ENCODE assay signal across 9 cellular contexts in the genomic region with DNA sequence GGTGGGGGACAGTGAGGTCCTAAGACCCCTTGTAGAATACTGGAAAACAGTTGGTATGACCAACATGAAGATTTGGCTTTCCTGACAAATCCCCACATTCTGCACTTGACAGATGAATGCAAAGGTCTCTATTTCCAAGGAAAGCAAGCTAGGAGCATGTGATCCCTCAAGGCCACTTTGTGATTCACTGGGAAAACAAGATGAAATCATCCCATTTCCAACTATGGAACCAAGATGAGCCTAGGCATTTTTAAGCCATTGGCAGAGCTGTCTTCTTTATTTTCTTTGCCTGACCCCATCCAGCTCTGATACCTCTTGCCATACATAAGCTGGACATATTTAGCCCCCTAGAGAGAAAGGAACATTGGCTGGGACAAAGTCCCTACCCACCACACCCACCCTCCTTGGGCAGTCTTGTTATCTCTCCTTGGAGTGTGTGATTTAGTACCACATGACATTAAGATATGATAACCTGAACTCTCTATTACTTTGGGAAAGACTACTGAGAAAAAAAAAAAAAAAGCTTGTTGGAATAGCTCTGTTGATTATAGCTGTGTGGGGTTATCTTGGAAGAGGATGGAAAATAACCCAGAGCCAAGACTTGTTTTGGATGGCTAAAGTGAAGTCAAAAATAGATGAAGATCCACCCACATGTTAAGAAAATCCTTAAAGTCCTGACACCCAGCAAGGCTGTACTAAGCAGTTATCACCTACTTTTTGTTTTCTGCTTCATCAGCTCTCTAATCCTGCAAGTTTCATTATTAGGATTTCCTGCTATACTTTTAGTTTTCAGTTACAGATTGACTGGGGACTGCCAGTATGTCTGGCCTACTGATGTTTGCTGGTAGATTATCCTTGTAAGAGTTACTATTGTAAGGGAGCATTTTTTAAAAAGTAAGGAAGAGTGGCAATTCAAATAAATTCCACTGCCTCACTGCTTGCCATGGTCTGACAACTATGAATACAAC.
DNase-seq lines count a peak whose midpoint lies in the region; ATAC-seq, FAIRE-seq and TF ChIP-seq lines count a peak whose summit lies in the region.
"Had no signal": no experiment of that assay in that cellular context is flagged by ENCODE, and none has a peak within 500 bp of the region (broad histone marks: within the 10 kb centered on the region; RNA-seq: fewer than 3 reads in every experiment).

No MANE protein-coding gene starts in this region.

- H3K27ac Mint-ChIP-seq in CD8-positive, alpha-beta T cell: no peak overlapping the region

- CTCF ChIA-PET in endothelial cell of umbilical vein (lab: Charles Lee): interaction anchor here (1.0 to 1.3 kb wide), 2 partner anchors 61 to 846 kb away, joined by 3 to 6 read pairs; no protein-coding TSS in a partner anchor
- CTCF ChIA-PET in CD8-positive, alpha-beta T cell (lab: Charles Lee): interaction anchor here (0.5 to 1.2 kb wide), 3 partner anchors 9 to 1304 kb away, joined by 3 read pairs; no protein-coding TSS in a partner anchor

- peak; percentile 70 for ATAC-seq in GM19463 (IDR thresholded peaks at IDR 0.05; ENCODE audit: unreplicated experiment)
- peak; percentile 72 for ATAC-seq in HG03139 (IDR thresholded peaks at IDR 0.05; ENCODE audit: unreplicated experiment)
- ATAC-seq in omental fat pad (ENCODE audit: low FRiP score): no peak
- ATAC-seq in CD8-positive, alpha-beta T cell: no peak

- H3K36me3 ChIP-seq in endothelial cell of umbilical vein (ENCODE audit: control insufficient read depth in 2 of 2, extremely low read depth in 1 of 2, insufficient read depth in 2 of 2, low read length in 2 of 2): no peaks in the 10 kb centered on the region
- no peaks in the 10 kb centered on the region for H3K36me3 ChIP-seq in CD8-positive, alpha-beta T cell (ENCODE audit: insufficient read depth, low read length)

- TF ChIP-seq CTCF in GM12865 (IDR thresholded peaks at IDR 0.05; ENCODE audit: insufficient read depth, low read depth, low read length, missing control alignments) (no peak), endothelial cell of umbilical vein (IDR thresholded peaks at IDR 0.05; ENCODE audit: extremely low read depth in 1 of 2, insufficient read depth in 1 of 2, low read depth in 1 of 2, low read length in 2 of 2) (no peak), omental fat pad (IDR thresholded peaks at IDR 0.05) (no peak)
- TF ChIP-seq CTCF in CD8-positive, alpha-beta T cell (IDR thresholded peaks at IDR 0.05): no peak

- H3K27me3 ChIP-seq in endothelial cell of umbilical vein (ENCODE audit: control insufficient read depth in 2 of 2, insufficient read depth in 2 of 2, low read length in 2 of 2): peaks cover 0 to 3% of the 10 kb centered on the region in 2 experiments
- no peaks in the 10 kb centered on the region for H3K27me3 ChIP-seq in CD8-positive, alpha-beta T cell (ENCODE audit: insufficient read depth, low read length)

- no peak for TF ChIP-seq POLR2A in endothelial cell of umbilical vein (IDR thresholded peaks at IDR 0.05; ENCODE audit: low read depth, low read length)

- H3K9me3 ChIP-seq in endothelial cell of umbilical vein (replicated peaks; ENCODE audit: control insufficient read depth, insufficient read depth, low read length): no peaks in the 10 kb centered on the region
- H3K9me3 ChIP-seq in CD8-positive, alpha-beta T cell (ENCODE audit: low read length): no peaks in the 10 kb centered on the region

- no peaks in the 10 kb centered on the region for H3K9me3 Mint-ChIP-seq in CD8-positive, alpha-beta T cell

- H3K4me1 ChIP-seq in endothelial cell of umbilical vein (ENCODE audit: control insufficient read depth, extremely low read depth, insufficient read depth, low read length): peaks cover 13% of the 10 kb centered on the region
- H3K4me1 ChIP-seq in CD8-positive, alpha-beta T cell (ENCODE audit: insufficient read depth, low read length): no peaks in the 10 kb centered on the region

- H3K4me3 Mint-ChIP-seq in CD8-positive, alpha-beta T cell: no peak overlapping the region

- H2AFZ ChIP-seq in endothelial cell of umbilical vein (ENCODE audit: low read depth, low read length): no peak overlapping the region

- no peaks in the 10 kb centered on the region for H3K27me3 Mint-ChIP-seq in CD8-positive, alpha-beta T cell (ENCODE audit: low read depth)

- H3K9me1 ChIP-seq in endothelial cell of umbilical vein (replicated peaks; ENCODE audit: control insufficient read depth, extremely low read depth, insufficient read depth, low read length): no peaks in the 10 kb centered on the region

- H3K9ac ChIP-seq in endothelial cell of umbilical vein (replicated peaks; ENCODE audit: extremely low read depth, insufficient read depth, low read length): no peak overlapping the region

- intact Hi-C loops in endothelial cell of umbilical vein (cut with micrococcal nuclease): no loop called here
- intact Hi-C loops in CD8-positive, alpha-beta T cell (cut with DNase I, micrococcal nuclease): no loop called here

- H3K4me3 ChIP-seq in GM12865 (ENCODE audit: low read depth, low read length) (no peak overlapping the region), endothelial cell of umbilical vein (replicated peaks in 1 of 3; ENCODE audit: insufficient read depth in 1 of 3, low read depth in 1 of 3, low read length in 3 of 3) (no peak overlapping the region)
- H3K4me3 ChIP-seq in CD8-positive, alpha-beta T cell (ENCODE audit: low read depth, low read length): no peak overlapping the region
- H3K4me3 ChIP-seq: skin epidermis had no signal

- H3K4me1 Mint-ChIP-seq in CD8-positive, alpha-beta T cell (ENCODE audit: low read depth): no peaks in the 10 kb centered on the region

- H3K27ac ChIP-seq in endothelial cell of umbilical vein (ENCODE audit: insufficient read depth, low read depth, low read length): no peak overlapping the region
- no peak overlapping the region for H3K27ac ChIP-seq in CD8-positive, alpha-beta T cell (ENCODE audit: low read depth, low read length)

- H3K36me3 Mint-ChIP-seq in CD8-positive, alpha-beta T cell: no peaks in the 10 kb centered on the region

- dilution Hi-C loops in endothelial cell of umbilical vein (cut with MboI; ENCODE audit: extremely low pct_ligation_motif_present, low sequenced_read_pairs): no loop called here

- POLR2A ChIA-PET in endothelial cell of umbilical vein (lab: Charles Lee): no interaction called here
- POLR2A ChIA-PET in CD8-positive, alpha-beta T cell (lab: Charles Lee): interaction anchor here (0.6 kb wide), 1 partner anchor 573 kb away, joined by 3 read pairs; no protein-coding TSS in a partner anchor

- no peaks in the 10 kb centered on the region for H4K20me1 ChIP-seq in endothelial cell of umbilical vein (replicated peaks; ENCODE audit: control insufficient read depth, extremely low read depth, insufficient read depth, low read length)

- peak; percentile 66 for DNase-seq in GM12865 (ENCODE audit: low read depth)
- DNase-seq in endothelial cell of umbilical vein (ENCODE audit: low read depth, low spot score): peak; percentile 10
- DNase-seq in DMS114 treated with DMSO at 0.1 percent for 48 hours (lab: John Stamatoyannopoulos, UW; ENCODE audit: unreplicated experiment): no peak
- no peak for DNase-seq in NCI-H2107 treated with DMSO at 0.1 percent for 48 hours (lab: John Stamatoyannopoulos, UW; ENCODE audit: unreplicated experiment)
- DNase-seq in omental fat pad (ENCODE audit: low spot score): no peak
- no peak for DNase-seq in CD8-positive, alpha-beta T cell

- H3K4me2 ChIP-seq in endothelial cell of umbilical vein (ENCODE audit: insufficient read depth, low read length): no peak overlapping the region

- no peaks in the 10 kb centered on the region for H3K79me2 ChIP-seq in endothelial cell of umbilical vein (ENCODE audit: control insufficient read depth, insufficient read depth, low read length)

- no TSS peak for BruUV-seq in endothelial cell of umbilical vein (replicated peaks; lab: Mats Ljungman, UMichigan)

- FAIRE-seq in endothelial cell of umbilical vein (lab: Jason Lieb, UNC): no peak

TF ChIP-seq in endothelial cell of umbilical vein, 7 proteins besides CTCF, POLR2A, EP300 and RAD21:
- TF ChIP-seq MYC (IDR thresholded peaks at IDR 0.05; ENCODE audit: low read depth, low read length) (no peak), FOS (IDR thresholded peaks at IDR 0.05; ENCODE audit: borderline replicate concordance, insufficient read depth, low read length) (no peak), EZH2 (IDR thresholded peaks at IDR 0.05; ENCODE audit: borderline replicate concordance, low read depth, low read length, severe bottlenecking) (no peak), MAX (IDR thresholded peaks at IDR 0.05; ENCODE audit: insufficient read depth, insufficient read length) (no peak), POLR2AphosphoS5 (IDR thresholded peaks at IDR 0.05; ENCODE audit: insufficient read depth, low read depth, low read length) (no peak), GATA2 (IDR thresholded peaks at IDR 0.05; ENCODE audit: insufficient read depth, insufficient read length, low read depth, low read length) (no peak), JUN (IDR thresholded peaks at IDR 0.05; ENCODE audit: borderline replicate concordance, insufficient read depth, insufficient read length, low read depth) (no peak)

Comparison
In these comparisons a context has a peak if more than half of its experiments do, and no peak if none do; other contexts are left out.
1. DNase-seq: peak in GM12865 (single experiment) and endothelial cell of umbilical vein (single experiment); none in DMS114 treated with DMSO at 0.1 percent for 48 hours (single experiment), NCI-H2107 treated with DMSO at 0.1 percent for 48 hours (single experiment), omental fat pad (single experiment) and CD8-positive, alpha-beta T cell (0 of 7).
2. ATAC-seq: peak in GM19463 (single experiment) and HG03139 (single experiment); none in omental fat pad (single experiment) and CD8-positive, alpha-beta T cell (single experiment).